32 cellular contexts compared by ENCODE assay signal in genomic region chr10:127337801-127338200, GRCh38.
DNase-seq lines count a peak whose midpoint lies in the region; ATAC-seq, FAIRE-seq and TF ChIP-seq lines count a peak whose summit lies in the region.
"Had no signal": no experiment of that assay in that cellular context is flagged by ENCODE, and none has a peak within 500 bp of the region (broad histone marks: within the 10 kb centered on the region; RNA-seq: fewer than 3 reads in every experiment).

No MANE protein-coding gene starts in this region.

- intact Hi-C loops in left ventricle myocardium superior (cut with micrococcal nuclease) = no loop called here

- TF ChIP-seq CTCF in cardiac muscle cell (IDR thresholded peaks at IDR 0.05; ENCODE audit: low read depth, low read length) = no peak
- no peak for TF ChIP-seq CTCF in right atrium auricular region (IDR thresholded peaks at IDR 0.05)
- no peak for TF ChIP-seq CTCF in WERI-Rb-1 (IDR thresholded peaks at IDR 0.05; ENCODE audit: low read depth, low read length)
- TF ChIP-seq CTCF in GM10248 (IDR thresholded peaks at IDR 0.05; ENCODE audit: control extremely low read depth, extremely low read depth, low read depth, missing control alignments) = no peak

- no peaks in the 10 kb centered on the region for H3K9me3 ChIP-seq in cardiac muscle cell (ENCODE audit: low read depth)
- H3K9me3 ChIP-seq in right atrium auricular region = no peaks in the 10 kb centered on the region
- no peaks in the 10 kb centered on the region for H3K9me3 ChIP-seq in WERI-Rb-1 (ENCODE audit: severe bottlenecking)
- H3K9me3 ChIP-seq: ascending aorta, psoas muscle, SK-N-SH had no signal

- POLR2A ChIA-PET in GM10248 (lab: Yijun Ruan, JAX) = no interaction called here

- no peak overlapping the region for H3K4me3 ChIP-seq in cardiac muscle cell
- no peak overlapping the region for H3K4me3 ChIP-seq in right atrium auricular region
- no peak overlapping the region for H3K4me3 ChIP-seq in WERI-Rb-1 (ENCODE audit: low read depth, low read length)
- H3K4me3 ChIP-seq: ascending aorta, hepatocyte, K562, psoas muscle had no signal

- CTCF ChIA-PET in GM10248 (lab: Yijun Ruan, JAX) = no interaction called here

- peak; percentile 21 to 28 for DNase-seq in cardiac muscle cell (ENCODE audit: low read depth in 1 of 2, low spot score in 1 of 2)
- DNase-seq in right atrium auricular region (ENCODE audit: low spot score) = no peak
- DNase-seq in WERI-Rb-1 = peak; percentile 63
- DNase-seq in left ventricle myocardium superior = no peak
- peak; percentile 66 for DNase-seq in retina
- DNase-seq in GM10248 (ENCODE audit: extremely low spot score) = no peak
- no peak for DNase-seq in HTR-8/SVneo (ENCODE audit: insufficient read length, low spot score)
- DNase-seq: activated CD4-positive, alpha-beta T cell treated with anti-CD3 and anti-CD28 coated beads, Interleukin-2, amount 50 U/mL, for 48 hours; activated gamma-delta T cell treated with Interleukin-2 at 50 U/mL for 16 hours; activated naive CD8-positive, alpha-beta T cell treated with anti-CD3 and anti-CD28 coated beads, Interleukin-2, amount 10 ng/mL, durations not matched to agents 7 days and 5 days; activated T-cell treated with anti-CD3 and anti-CD28 coated beads, Interleukin-2, amount 50 U/mL, for 48 hours; caudate nucleus; cortex of kidney; DND-41; effector memory CD8-positive, alpha-beta T cell; foreskin melanocyte; left colon; NCI-H1048; NCI-H1694 treated with DMSO at 0.1 percent for 48 hours; NCI-H510A treated with DMSO at 0.1 percent for 48 hours; PC-3; psoas muscle; SK-N-SH; stimulated activated naive CD4-positive, alpha-beta T cell treated with Interleukin-2 at 50 U/mL for 16 hours had no signal

- H3K27ac ChIP-seq in cardiac muscle cell = peak overlapping the region; percentile 34
- no peak overlapping the region for H3K27ac ChIP-seq in right atrium auricular region
- H3K27ac ChIP-seq in WERI-Rb-1 = no peak overlapping the region
- H3K27ac ChIP-seq: ascending aorta, C4-2B, hepatocyte, psoas muscle had no signal

- H3K27me3 ChIP-seq in cardiac muscle cell = no peaks in the 10 kb centered on the region
- H3K27me3 ChIP-seq in right atrium auricular region = no peaks in the 10 kb centered on the region
- H3K27me3 ChIP-seq in WERI-Rb-1 (ENCODE audit: insufficient read depth, low read depth, severe bottlenecking) = no peaks in the 10 kb centered on the region
- H3K27me3 ChIP-seq: ascending aorta, hepatocyte had no signal

- no peak for FAIRE-seq in HTR-8/SVneo (lab: Jason Lieb, UNC)
- FAIRE-seq: K562, TTC549 had no signal

- no peaks in the 10 kb centered on the region for H3K36me3 ChIP-seq in cardiac muscle cell
- no peaks in the 10 kb centered on the region for H3K36me3 ChIP-seq in right atrium auricular region
- H3K36me3 ChIP-seq in WERI-Rb-1 = no peaks in the 10 kb centered on the region
- H3K36me3 ChIP-seq: ascending aorta had no signal

- ATAC-seq in left ventricle myocardium superior (peak; percentile 70), GM19452 (IDR thresholded peaks at IDR 0.05; ENCODE audit: unreplicated experiment) (no peak)
- ATAC-seq: activated CD4-positive, CD25-positive, alpha-beta regulatory T cell treated with anti-CD3 and anti-CD28 coated beads, Interleukin-2, amount 50 U/mL, for 24 hours; effector memory CD8-positive, alpha-beta T cell; esophagus mucosa; K562; left colon; PC-3; psoas muscle had no signal

- H3K4me1 ChIP-seq in cardiac muscle cell (ENCODE audit: low read depth) (peaks cover 20% of the 10 kb centered on the region), right atrium auricular region (peaks cover 0 to 10% of the 10 kb centered on the region in 2 donors)
- H3K4me1 ChIP-seq: ascending aorta, psoas muscle had no signal

Comparison
In these comparisons a context has a peak if more than half of its experiments do, and no peak if none do; other contexts are left out.
1. DNase-seq: peak in cardiac muscle cell (2 of 2), WERI-Rb-1 (single experiment) and retina (single experiment); none in right atrium auricular region (single experiment), left ventricle myocardium superior (single experiment), GM10248 (single experiment) and HTR-8/SVneo (single experiment).